Comparison of ENCODE assay signal across 26 cellular contexts in genomic region chr11:58471892-58472291, GRCh38. TPM values are rescaled to one million over a fixed set of nuclear protein-coding genes. Genes with fewer than 3 reads are reported as not detected.
"Had no signal": no experiment of that assay in that cellular context is flagged by ENCODE, and none has a peak within 500 bp of the region (broad histone marks: within the 10 kb centered on the region; RNA-seq: fewer than 3 reads in every experiment).

No MANE protein-coding gene starts in this region.

- H3K36me3 ChIP-seq: esophagus squamous epithelium, left ventricle myocardium inferior, prostate gland, spleen, tibial nerve had no signal

- H3K4me3 ChIP-seq: esophagus squamous epithelium, left ventricle myocardium inferior, lung, prostate gland, spleen, testis, tibial nerve had no signal

- DNase-seq: esophagus squamous epithelium; foreskin fibroblast; kidney; left cardiac atrium; left ventricle myocardium inferior; mesenchymal stem cell; naive B cell; retina; spleen; stimulated activated CD4-positive, alpha-beta T cell treated with anti-CD3 and anti-CD28 coated beads, Interleukin-15, amount 100 ng/mL, for 24 hours; stimulated activated CD4-positive, alpha-beta T cell treated with anti-CD3 and anti-CD28 coated beads, Interleukin-1b, Interleukin-23, amount 100 ng/mL, for 48 hours; stimulated activated CD4-positive, alpha-beta T cell treated with anti-CD3 and anti-CD28 coated beads, Interleukin-4, amount 100 ng/mL, for 24 hours; testis had no signal

- H3K27me3 Mint-ChIP-seq: dendritic cell treated with granulocyte-macrophage colony-stimulating factor and Interleukin-4, amounts not matched to agents 40 ng/mL and 50 ng/mL, for 4 days had no signal

- H3K9me3 ChIP-seq: prostate gland, testis had no signal

- H3K4me3 Mint-ChIP-seq: dendritic cell treated with granulocyte-macrophage colony-stimulating factor and Interleukin-4, amounts not matched to agents 40 ng/mL and 50 ng/mL, for 4 days; naive B cell; nephron; stimulated activated memory B cell treated with anti-CD40 and anti-IgM and Interleukin-4, amounts not matched to agents 10 μg/mL and 1 μg/mL and 100 μg/mL, for 72 hours; stimulated activated naive CD8-positive, alpha-beta T cell treated with anti-CD3 and anti-CD28 coated beads, Interleukin-15, Interleukin-2, amounts not matched to agents 100 ng/mL and 50 ng/mL, for 24 hours had no signal

- H3K9ac ChIP-seq: parathyroid adenoma had no signal

- ATAC-seq: left cardiac atrium; sciatic nerve; stimulated activated memory B cell treated with anti-CD40 and anti-IgM and Interleukin-4, amounts not matched to agents 10 μg/mL and 1 μg/mL and 100 μg/mL, for 72 hours had no signal

- H3K4me1 ChIP-seq: esophagus squamous epithelium, left ventricle myocardium inferior, parathyroid adenoma, prostate gland, spleen, testis, tibial nerve had no signal

- H3K79me2 ChIP-seq: parathyroid adenoma had no signal

- H3K27ac ChIP-seq: esophagus squamous epithelium, left ventricle myocardium inferior, parathyroid adenoma, prostate gland, spleen, testis, tibial nerve had no signal

- H3K27me3 ChIP-seq: esophagus squamous epithelium, spleen, testis, tibial nerve had no signal

- H3K27ac Mint-ChIP-seq: dendritic cell treated with granulocyte-macrophage colony-stimulating factor and Interleukin-4, amounts not matched to agents 40 ng/mL and 50 ng/mL, for 4 days; nephron; stimulated activated memory B cell treated with anti-CD40 and anti-IgM and Interleukin-4, amounts not matched to agents 10 μg/mL and 1 μg/mL and 100 μg/mL, for 72 hours; stimulated activated naive CD8-positive, alpha-beta T cell treated with anti-CD3 and anti-CD28 coated beads, Interleukin-15, Interleukin-2, amounts not matched to agents 100 ng/mL and 50 ng/mL, for 24 hours had no signal

- H3K4me1 Mint-ChIP-seq: naive B cell; nephron; stimulated activated memory B cell treated with anti-CD40 and anti-IgM and Interleukin-4, amounts not matched to agents 10 μg/mL and 1 μg/mL and 100 μg/mL, for 72 hours had no signal

RNA-seq across cellular contexts. Expression of gene OR5B12, which starts 29.9 kb away (rescaled TPM):
- total RNA-seq: epithelial cell of proximal tubule, esophagus squamous epithelium, kidney, left cardiac atrium, left ventricle myocardium inferior, lung, omental fat pad, prostate gland, sciatic nerve, skeletal muscle tissue, spleen, ureter had no signal
- polyA plus RNA-seq: lung had no signal

RNA-seq across cellular contexts. Expression of gene OR5B21, which starts 36.0 kb away (rescaled TPM):
- total RNA-seq: epithelial cell of proximal tubule, esophagus squamous epithelium, kidney, left cardiac atrium, left ventricle myocardium inferior, omental fat pad, prostate gland, sciatic nerve, skeletal muscle tissue, tibial nerve, ureter had no signal
- polyA plus RNA-seq: lung, spleen had no signal

RNA-seq across cellular contexts. Expression of gene OR5B2, which starts 44.0 kb away (rescaled TPM):
- total RNA-seq: epithelial cell of proximal tubule, esophagus squamous epithelium, kidney, left cardiac atrium, left ventricle myocardium inferior, lung, omental fat pad, prostate gland, sciatic nerve, skeletal muscle tissue, spleen, ureter had no signal
- polyA plus RNA-seq: lung had no signal
